In the genomic region with DNA sequence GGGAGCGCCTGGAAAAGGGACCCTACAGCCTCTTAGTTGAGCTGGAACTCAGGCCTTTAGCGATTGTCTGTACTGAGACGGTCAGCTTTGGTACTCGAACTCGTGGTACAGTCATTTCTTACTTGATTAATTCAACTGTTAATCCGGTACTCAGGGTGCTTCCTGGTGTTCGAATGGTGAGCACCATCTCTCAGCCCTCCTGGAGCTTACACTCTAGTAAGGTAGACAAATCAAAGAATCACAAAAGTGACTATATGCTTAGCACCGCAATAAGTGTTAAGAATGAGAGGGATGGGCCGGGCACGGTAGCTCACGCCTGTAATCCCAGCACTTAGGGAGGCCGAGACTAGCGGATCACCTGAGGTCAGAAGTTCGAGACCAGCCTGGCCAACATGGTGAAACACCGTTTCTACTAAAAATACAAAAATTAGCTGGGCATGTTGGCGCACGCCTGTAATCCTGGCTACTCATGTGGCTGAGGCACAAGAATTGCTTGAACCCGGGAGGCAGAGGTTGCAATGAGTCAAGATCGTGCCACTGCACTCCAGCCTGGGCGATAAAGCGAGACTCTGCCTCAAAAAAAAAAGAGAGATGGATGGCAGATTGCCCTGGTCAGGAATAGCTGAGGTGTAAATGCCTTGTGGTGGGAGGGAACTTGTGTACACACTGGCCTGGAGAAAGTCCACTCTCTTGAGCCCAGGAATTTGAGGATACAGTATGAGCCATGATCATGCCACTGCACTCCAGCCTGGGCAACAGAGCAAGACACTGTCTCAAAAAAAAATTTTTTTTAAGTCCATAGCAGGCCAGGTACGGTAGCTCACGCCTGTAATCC, we compare ENCODE assay signal across 9 cellular contexts. TPM values are rescaled to one million over a fixed set of nuclear protein-coding genes. Genes with fewer than 3 reads are reported as not detected.
DNase-seq lines count a peak whose midpoint lies in the region; ATAC-seq and TF ChIP-seq lines count a peak whose summit lies in the region.
"Had no signal": no experiment of that assay in that cellular context is flagged by ENCODE, and none has a peak within 500 bp of the region (broad histone marks: within the 10 kb centered on the region; RNA-seq: fewer than 3 reads in every experiment).

No MANE protein-coding gene starts in this region.

- H3K36me3 Mint-ChIP-seq in endodermal cell (ENCODE audit: low read depth): peaks cover 34% of the 10 kb centered on the region

- H3K9me3 ChIP-seq in OCI-LY3 (ENCODE audit: insufficient read depth, low read length) (no peaks in the 10 kb centered on the region), endodermal cell (ENCODE audit: control insufficient read depth, low read length) (no peaks in the 10 kb centered on the region), osteoblast (ENCODE audit: low read depth, low read length) (no peaks in the 10 kb centered on the region)

- H3K79me2 ChIP-seq in OCI-LY3 (ENCODE audit: low read length) (peaks cover 58% of the 10 kb centered on the region), osteoblast (ENCODE audit: insufficient read depth, low read length) (peaks cover 37% of the 10 kb centered on the region)

- peaks cover 43% of the 10 kb centered on the region for H3K4me1 ChIP-seq in OCI-LY3 (ENCODE audit: low read length)
- peaks cover 2% of the 10 kb centered on the region for H3K4me1 ChIP-seq in endodermal cell (ENCODE audit: control insufficient read depth, insufficient read depth, low read length)
- H3K4me1 ChIP-seq in osteoblast (ENCODE audit: insufficient read depth, low read length): peaks cover 9% of the 10 kb centered on the region

- H3K27ac Mint-ChIP-seq in endodermal cell: peak overlapping the region; percentile 93

- no peaks in the 10 kb centered on the region for H3K9me3 Mint-ChIP-seq in endodermal cell

- peaks cover 13% of the 10 kb centered on the region for H4K20me1 ChIP-seq in OCI-LY3 (ENCODE audit: insufficient read depth, low read length)
- H4K20me1 ChIP-seq in osteoblast (ENCODE audit: insufficient read depth, low read length): peaks cover 2% of the 10 kb centered on the region

- H3K27me3 ChIP-seq in GM06990 (replicated peaks; ENCODE audit: control insufficient read depth, insufficient read depth, low read length) (no peaks in the 10 kb centered on the region), OCI-LY3 (ENCODE audit: low read depth, low read length) (no peaks in the 10 kb centered on the region), endodermal cell (ENCODE audit: control insufficient read depth, insufficient read depth, low read length, poor library complexity, severe bottlenecking) (peaks cover 5% of the 10 kb centered on the region), osteoblast (ENCODE audit: insufficient read depth, low read length) (no peaks in the 10 kb centered on the region)

- H2AFZ ChIP-seq in OCI-LY3 (ENCODE audit: low read depth, low read length) (no peak overlapping the region), osteoblast (ENCODE audit: low read length) (peak overlapping the region; percentile 92)

- H3K9ac ChIP-seq in OCI-LY3 (ENCODE audit: low read length) (peak overlapping the region; percentile 88), endodermal cell (ENCODE audit: extremely low read depth, low read length, poor library complexity, severe bottlenecking) (peak overlapping the region; percentile 77)

- DNase-seq in GM06990 (ENCODE audit: extremely low read depth, insufficient read length) (no peak), endodermal cell (no peak), osteoblast (ENCODE audit: insufficient read length, low spot score, missing footprints) (no peak), mucosa of gallbladder (ENCODE audit: low spot score) (no peak), NCI-H1092 treated with DMSO at 0.1 percent for 48 hours (lab: John Stamatoyannopoulos, UW) (no peak)

- WGBS in endodermal cell (ENCODE audit: insufficient coverage in 1 of 2, insufficient read length in 1 of 2), 2 experiments: 50 to 56% methylated on average over 23 of the region's 23 CpGs

- peaks cover 10% of the 10 kb centered on the region for H3K27me3 Mint-ChIP-seq in endodermal cell (ENCODE audit: insufficient read depth)

- no peak for ATAC-seq in GM18873 (IDR thresholded peaks at IDR 0.05; ENCODE audit: low FRiP score, unreplicated experiment)
- no peak for ATAC-seq in GM19463 (IDR thresholded peaks at IDR 0.05; ENCODE audit: unreplicated experiment)

- no peak for TF ChIP-seq CTCF in GM06990 (IDR thresholded peaks at IDR 0.05; ENCODE audit: insufficient read depth, low read length, poor library complexity, severe bottlenecking)
- no peak for TF ChIP-seq CTCF in OCI-LY3 (IDR thresholded peaks at IDR 0.05; ENCODE audit: low read depth, low read length)
- no peak for TF ChIP-seq CTCF in endodermal cell (conservative IDR thresholded peaks at IDR 0.05)
- no peak for TF ChIP-seq CTCF in osteoblast (IDR thresholded peaks at IDR 0.05; ENCODE audit: extremely low read depth, low read depth, low read length)

- H3K4me1 Mint-ChIP-seq in endodermal cell: peaks cover 15% of the 10 kb centered on the region

- H3K27ac ChIP-seq in OCI-LY3 (ENCODE audit: low read length) (peak overlapping the region; percentile 66), endodermal cell (ENCODE audit: low read depth, low read length) (no peak overlapping the region), osteoblast (ENCODE audit: low read depth, low read length) (peak overlapping the region; percentile 61)

- H3K4me3 Mint-ChIP-seq in endodermal cell: peak overlapping the region; percentile 91

- H3K4me2 ChIP-seq in OCI-LY3 (ENCODE audit: low read length): peak overlapping the region; percentile 71
- peak overlapping the region; percentile 74 for H3K4me2 ChIP-seq in osteoblast (ENCODE audit: insufficient read depth, low read length)

- H3K4me3 ChIP-seq in GM06990 (replicated peaks; ENCODE audit: low read depth, low read length) (peak overlapping the region; percentile 86), OCI-LY3 (ENCODE audit: low read length) (peak overlapping the region; percentile 93), endodermal cell (ENCODE audit: low read length) (peak overlapping the region; percentile 93), osteoblast (ENCODE audit: insufficient read depth, low read length) (peak overlapping the region; percentile 94)

- H3K36me3 ChIP-seq in GM06990 (ENCODE audit: control insufficient read depth, insufficient read depth, low read length) (peaks cover 11% of the 10 kb centered on the region), OCI-LY3 (replicated peaks; ENCODE audit: low read depth, low read length) (peaks cover 33% of the 10 kb centered on the region), endodermal cell (ENCODE audit: control insufficient read depth, insufficient read depth, low read length) (peaks cover 40% of the 10 kb centered on the region), osteoblast (ENCODE audit: insufficient read depth, low read length) (peaks cover 31% of the 10 kb centered on the region)

RNA-seq across cellular contexts. Expression of gene TCOF1, which starts 1.0 kb away (rescaled TPM):
- total RNA-seq in endodermal cell (100 to 1,000 TPM in 1 of 2 donors, 10 to 100 TPM in 1; 88.8 to 107 TPM), osteoblast (12.3 and 12.4 TPM in 2 replicates), mucosa of gallbladder (29.4 TPM)
- polyA plus RNA-seq in endodermal cell (2013, experiment 1 of 2): 50.0 TPM
- 46.1 TPM for polyA plus RNA-seq in endodermal cell (2013, experiment 2 of 2)

RNA-seq across cellular contexts. Expression of gene CD74, which starts 54.2 kb away (rescaled TPM):
- total RNA-seq in endodermal cell (10 to 100 TPM; 12.4 to 20.0 TPM), osteoblast (21.4 and 83.4 TPM in 2 replicates), mucosa of gallbladder (1,336 TPM)
- 9.7 TPM for polyA plus RNA-seq in endodermal cell (2013, experiment 1 of 2)
- 7.1 TPM for polyA plus RNA-seq in endodermal cell (2013, experiment 2 of 2)

RNA-seq across cellular contexts. Expression of gene ARSI, which starts 55.8 kb away (rescaled TPM):
- total RNA-seq in endodermal cell (1 to 10 TPM; 2.4 to 2.7 TPM), osteoblast (4.7 and 6.5 TPM in 2 replicates), mucosa of gallbladder (2.2 TPM)
- polyA plus RNA-seq in endodermal cell (2013, experiment 1 of 2): 3.2 TPM
- 3.6 TPM for polyA plus RNA-seq in endodermal cell (2013, experiment 2 of 2)
- total RNA-seq: T-helper 1 cell treated with Interleukin-12 subunit alpha and Interleukin-12 subunit beta and Interleukin-4 antibody, amounts not matched to agents 30 ng/mL and 1 ng/mL, for 36 hours had no signal

Comparison
In these comparisons a context has a peak if more than half of its experiments do, and no peak if none do; other contexts are left out.
1. RNA of gene CD74, which starts 54.2 kb away (total RNA-seq): 1,336 TPM in mucosa of gallbladder (single experiment); 21.4 to 83.4 TPM in osteoblast and 12.4 to 20.0 TPM in endodermal cell; every median in the first group is over 10 times any median in the second.
2. Peak in every context shown above with its lines, with median percentiles within 50 percentile points of each other: H3K4me3 ChIP-seq.